In genomic region chr1:5975133-5975880, GRCh38 we compare ENCODE assay signal across 8 cellular contexts.
A peak's percentile ranks its signal among the peaks of the same experiment; 100 is the strongest.
DNase-seq lines count a peak whose midpoint lies in the region; ATAC-seq and TF ChIP-seq lines count a peak whose summit lies in the region.

No MANE protein-coding gene starts in this region.

- no peak for ATAC-seq in HG03095 (IDR thresholded peaks at IDR 0.05; ENCODE audit: unreplicated experiment)
- no peak for ATAC-seq in GM21447 (IDR thresholded peaks at IDR 0.05; ENCODE audit: unreplicated experiment)

- TF ChIP-seq RAD21 in Ishikawa (IDR thresholded peaks at IDR 0.05; ENCODE audit: low read depth), result peak; percentile 77

- in situ Hi-C loops in T47D (cut with HindIII; ENCODE audit: low pct_unique_long_range_greater_than_20kb, low sequenced_read_pairs), result no loop called here

- TF ChIP-seq EP300 in Ishikawa (IDR thresholded peaks at IDR 0.05; ENCODE audit: borderline replicate concordance), result no peak

- DNase-seq in DMS79 treated with DMSO at 0.1 percent for 48 hours (lab: John Stamatoyannopoulos, UW) (peak; percentile 58), SW480 (ENCODE audit: low spot score) (peak; percentile 60), T47D (ENCODE audit: low read depth in 1 of 2, low spot score in 1 of 2) (peak; percentile 37 to 57), inferior parietal cortex (ENCODE audit: extremely low spot score) (peak; percentile 67)
- DNase-seq in stimulated activated CD4-positive, alpha-beta T cell treated with anti-CD3 and anti-CD28 coated beads, Interleukin-2, amount 100 ng/mL, for 24 hours, result peak; percentile 39 to 52

TF ChIP-seq in Ishikawa, 13 proteins besides CTCF, POLR2A, EP300 and RAD21:
- TF ChIP-seq YY1 (IDR thresholded peaks at IDR 0.05; ENCODE audit: low read depth) (no peak), ZBTB7A (IDR thresholded peaks at IDR 0.05; ENCODE audit: low read depth) (no peak), TEAD4 (IDR thresholded peaks at IDR 0.05) (no peak), REST (IDR thresholded peaks at IDR 0.05; ENCODE audit: low read depth) (no peak), TCF12 (IDR thresholded peaks at IDR 0.05; ENCODE audit: low read depth) (no peak), FOXM1 (IDR thresholded peaks at IDR 0.05; ENCODE audit: borderline replicate concordance, low read depth) (no peak), CEBPB (IDR thresholded peaks at IDR 0.05) (no peak)
